Comparison of ENCODE assay signal across 13 cellular contexts in genomic region chr19:46620716-46621115, GRCh38. TPM values are rescaled to one million over a fixed set of nuclear protein-coding genes. Genes with fewer than 3 reads are reported as not detected.
DNase-seq lines count a peak whose midpoint lies in the region; ATAC-seq and TF ChIP-seq lines count a peak whose summit lies in the region.
"Had no signal": no experiment of that assay in that cellular context is flagged by ENCODE, and none has a peak within 500 bp of the region (broad histone marks: within the 10 kb centered on the region; RNA-seq: fewer than 3 reads in every experiment).

No MANE protein-coding gene starts in this region.

- ATAC-seq in heart left ventricle = peak in 1 of 4 donors; percentile 0
- ATAC-seq in upper lobe of right lung = no peak
- no peak for ATAC-seq in HG03457 (IDR thresholded peaks at IDR 0.05; ENCODE audit: unreplicated experiment)
- no peak for ATAC-seq in GM21723 (IDR thresholded peaks at IDR 0.05; ENCODE audit: unreplicated experiment)

- H3K4me1 ChIP-seq in heart left ventricle (peaks cover 0 to 79% (median 55%) of the 10 kb centered on the region in 12 donors), mucosa of stomach (ENCODE audit: control insufficient read depth, insufficient read depth, low read length) (no peaks in the 10 kb centered on the region), upper lobe of right lung (peaks cover 43% of the 10 kb centered on the region)

- TF ChIP-seq CTCF in heart left ventricle (IDR thresholded peaks at IDR 0.05) = no peak
- TF ChIP-seq CTCF in upper lobe of right lung (IDR thresholded peaks at IDR 0.05) = no peak

- H3K9me3 ChIP-seq in heart left ventricle = no peaks in the 10 kb centered on the region
- no peaks in the 10 kb centered on the region for H3K9me3 ChIP-seq in mucosa of stomach (ENCODE audit: control insufficient read depth, low read length)
- no peaks in the 10 kb centered on the region for H3K9me3 ChIP-seq in upper lobe of right lung

- DNase-seq in heart left ventricle (peak in 2 of 5 donors; percentile 39 to 61), cardiac septum (ENCODE audit: low spot score) (no peak), upper lobe of right lung (no peak), SIG-M5 treated with dmso at 0.1 percent for 504 hours (lab: John Stamatoyannopoulos, UW; ENCODE audit: unreplicated experiment) (no peak)
- DNase-seq: activated T-cell treated with anti-CD3 and anti-CD28 coated beads for 4 hours; effector CD4-positive, alpha-beta T cell; NCI-H226 had no signal

- no peak for TF ChIP-seq POLR2A in heart left ventricle (IDR thresholded peaks at IDR 0.05)

- H3K27me3 ChIP-seq in heart left ventricle (no peaks in the 10 kb centered on the region), mucosa of stomach (ENCODE audit: control insufficient read depth, insufficient read depth, low read length) (peaks cover 11% of the 10 kb centered on the region), upper lobe of right lung (no peaks in the 10 kb centered on the region)

- H3K9ac ChIP-seq in mucosa of stomach (ENCODE audit: low read length) = peak overlapping the region; percentile 34

- H3K27ac ChIP-seq in heart left ventricle = peak overlapping the region; percentile 36 to 79 (median 66)
- H3K27ac ChIP-seq in cingulate gyrus (ENCODE audit: low read depth, low read length) = peak overlapping the region; percentile 23
- H3K27ac ChIP-seq in upper lobe of right lung = peak overlapping the region; percentile 60

- no peaks in the 10 kb centered on the region for H3K36me3 ChIP-seq in heart left ventricle
- no peaks in the 10 kb centered on the region for H3K36me3 ChIP-seq in mucosa of stomach (ENCODE audit: control insufficient read depth, insufficient read depth, low read length)
- H3K36me3 ChIP-seq in upper lobe of right lung = no peaks in the 10 kb centered on the region

- intact Hi-C loops in heart left ventricle (cut with DNase I) = no loop called here
- intact Hi-C loops in cardiac septum (cut with DNase I) = no loop called here
- intact Hi-C loops in upper lobe of right lung (cut with DNase I) = no loop called here

- H3K4me3 ChIP-seq in heart left ventricle (peak overlapping the region in 8 of 12 donors; percentile 20 to 54 (median 47)), mucosa of stomach (ENCODE audit: low read length) (no peak overlapping the region), upper lobe of right lung (peak overlapping the region; percentile 43)

- WGBS in heart left ventricle, 4 donors = 45 to 57% (median 53%) methylated on average over 6 of the region's 6 CpGs

RNA-seq across cellular contexts. Expression of gene PTGIR, which starts 4.2 kb away (rescaled TPM):
- total RNA-seq in heart left ventricle (10 to 100 TPM in 2 of 9 donors, 1 to 10 TPM in 7; 2.1 to 16.7 (median 4.9) TPM), cardiac septum (8.6 TPM), upper lobe of right lung (12.6 TPM)
- polyA plus RNA-seq in heart left ventricle = 1 to 10 TPM; 2.7 to 5.2 TPM
- polyA plus RNA-seq: CD8-positive, alpha-beta memory T cell; keratinocyte had no signal

RNA-seq across cellular contexts. Expression of gene GNG8, which starts 15.3 kb away (rescaled TPM):
- total RNA-seq in heart left ventricle (not detected), cardiac septum (not detected), upper lobe of right lung (not detected)
- not detected for polyA plus RNA-seq in heart left ventricle
- polyA plus RNA-seq: CD8-positive, alpha-beta memory T cell; keratinocyte had no signal

RNA-seq across cellular contexts. Expression of gene CALM3, which starts 19.6 kb away (rescaled TPM):
- total RNA-seq in heart left ventricle (100 to 1,000 TPM; 204 to 417 (median 283) TPM), cardiac septum (271 TPM), upper lobe of right lung (142 TPM)
- polyA plus RNA-seq in heart left ventricle = 100 to 1,000 TPM; 290 to 302 TPM

RNA-seq across cellular contexts. Expression of gene DACT3, which starts 40.3 kb away (rescaled TPM):
- total RNA-seq in heart left ventricle (10 to 100 TPM in 7 of 9 donors, 1 to 10 TPM in 2; 8.8 to 23.4 (median 15.1) TPM), cardiac septum (23.8 TPM), upper lobe of right lung (10.0 TPM)
- 1 to 10 TPM; 2.4 to 9.1 TPM for polyA plus RNA-seq in heart left ventricle
- polyA plus RNA-seq: CD8-positive, alpha-beta memory T cell had no signal
